Comparison of ENCODE assay signal across 33 cellular contexts in the genomic region with DNA sequence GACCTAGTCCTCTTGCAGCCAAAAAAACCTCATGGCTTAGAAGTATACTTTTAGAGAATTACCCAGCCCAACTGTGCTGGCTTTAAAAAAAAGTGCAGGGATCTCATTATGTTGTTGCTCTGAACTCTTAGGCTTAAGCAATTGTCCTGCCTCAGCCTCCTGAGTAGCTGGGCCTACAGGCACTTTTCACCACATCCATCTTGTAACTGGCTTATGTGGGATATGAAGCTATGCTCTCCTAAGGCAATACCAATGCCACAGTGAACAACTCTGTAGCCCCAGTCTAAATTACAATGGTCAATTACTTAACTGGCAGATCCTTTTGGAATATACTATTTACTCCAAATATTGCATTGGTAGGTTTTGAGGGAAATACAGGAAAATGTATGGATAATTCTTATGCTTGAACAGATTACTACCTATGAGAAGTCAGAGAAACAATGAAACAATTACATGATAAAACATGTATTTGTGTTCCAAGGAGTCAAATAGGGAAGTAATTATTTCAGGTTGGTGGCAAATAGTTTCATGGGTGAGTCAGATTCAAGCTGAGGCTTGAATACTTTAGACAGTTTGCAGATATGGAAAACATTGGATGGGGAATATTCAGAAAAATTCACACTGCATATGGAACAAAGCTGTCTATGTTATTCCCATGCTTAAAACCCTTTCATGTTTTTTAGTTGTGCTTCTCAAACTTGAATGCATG. TPM values are rescaled to one million over a fixed set of nuclear protein-coding genes. Genes with fewer than 3 reads are reported as not detected.
"Had no signal": no experiment of that assay in that cellular context is flagged by ENCODE, and none has a peak within 500 bp of the region (broad histone marks: within the 10 kb centered on the region; RNA-seq: fewer than 3 reads in every experiment).

No MANE protein-coding gene starts in this region.

- H3K4me1 Mint-ChIP-seq: activated T-helper 17 cell treated with anti-CD3 and anti-CD28 coated beads, Interleukin-2, amount 50 U/mL, for 72 hours had no signal

- DNase-seq: activated CD4-positive, alpha-beta T cell treated with anti-CD3 and anti-CD28 coated beads for 48 hours; activated CD4-positive, alpha-beta T cell treated with anti-CD3 and anti-CD28 coated beads, Interleukin-2, amount 50 U/mL, for 48 hours; activated CD8-positive, alpha-beta memory T cell treated with anti-CD3 and anti-CD28 coated beads for 24 hours; activated gamma-delta T cell treated with Interleukin-2 at 50 U/mL for 16 hours; activated naive CD4-positive, alpha-beta T cell treated with anti-CD3 and anti-CD28 coated beads, Interleukin-2, amount 50 U/mL, for 16 hours; activated T-cell treated with anti-CD3 and anti-CD28 coated beads, Interleukin-2, amount 50 U/mL, for 4 hours; amniotic stem cell; cerebellar nuclear complex; colonic mucosa; effector CD8-positive, alpha-beta T cell; glutamatergic neuron; left ventricle myocardium inferior; mucosa of descending colon; posterior cingulate gyrus; right lobe of liver; stimulated activated CD4-positive, alpha-beta T cell treated with anti-CD3 and anti-CD28 coated beads, Interleukin-12 subunit alpha, Interleukin-12 subunit beta, amount 100 ng/mL, for 4 hours; stimulated activated CD4-positive, alpha-beta T cell treated with anti-CD3 and anti-CD28 coated beads, Interleukin-4, amount 100 ng/mL, for 1 hour; stimulated activated naive CD8-positive, alpha-beta T cell treated with anti-CD3 and anti-CD28 coated beads, Interleukin-15, Interleukin-2, amounts not matched to agents 100 U/mL and 50 U/mL, for 24 hours; uterus; WERI-Rb-1 had no signal

- H3K9me3 ChIP-seq: colonic mucosa, left ventricle myocardium inferior, mucosa of descending colon, right lobe of liver, thoracic aorta, uterus had no signal

- H3K27me3 ChIP-seq: colonic mucosa, right lobe of liver, uterus had no signal

- H3K4me3 Mint-ChIP-seq: activated T-cell treated with anti-CD3 and anti-CD28 coated beads, Interleukin-2, amount 50 U/mL, for 4 hours; activated T-helper 17 cell treated with anti-CD3 and anti-CD28 coated beads, Interleukin-2, amount 50 U/mL, for 72 hours; natural killer cell treated with Interleukin-12 subunit alpha and Interleukin-12 subunit beta and Interleukin-15 and Interleukin-18, amount 100 ng/mL, for 72 hours; type B pancreatic cell had no signal

- H3K27me3 Mint-ChIP-seq: activated T-helper 17 cell treated with anti-CD3 and anti-CD28 coated beads, Interleukin-2, amount 50 U/mL, for 72 hours; natural killer cell treated with Interleukin-12 subunit alpha and Interleukin-12 subunit beta and Interleukin-15 and Interleukin-18, amount 100 ng/mL, for 72 hours; type B pancreatic cell had no signal

- H3K36me3 ChIP-seq: colonic mucosa, left ventricle myocardium inferior, right lobe of liver, thoracic aorta, uterus, WERI-Rb-1 had no signal

- H3K27ac Mint-ChIP-seq: activated T-helper 17 cell treated with anti-CD3 and anti-CD28 coated beads, Interleukin-2, amount 50 U/mL, for 72 hours; natural killer cell treated with Interleukin-12 subunit alpha and Interleukin-12 subunit beta and Interleukin-15 and Interleukin-18, amount 100 ng/mL, for 72 hours; type B pancreatic cell had no signal

- H3K9me3 Mint-ChIP-seq: activated T-cell treated with anti-CD3 and anti-CD28 coated beads, Interleukin-2, amount 50 U/mL, for 4 hours; type B pancreatic cell had no signal

- H3K4me1 ChIP-seq: colonic mucosa, left ventricle myocardium inferior, right lobe of liver, uterus had no signal

- H3K36me3 Mint-ChIP-seq: natural killer cell treated with Interleukin-12 subunit alpha and Interleukin-12 subunit beta and Interleukin-15 and Interleukin-18, amount 100 ng/mL, for 72 hours; type B pancreatic cell had no signal

- H3K27ac ChIP-seq: colonic mucosa, left ventricle myocardium inferior, right lobe of liver, thoracic aorta, uterus, WERI-Rb-1 had no signal

- H3K4me3 ChIP-seq: colonic mucosa, left ventricle myocardium inferior, lung, mucosa of descending colon, right lobe of liver, skin epidermis, thoracic aorta, uterus had no signal

RNA-seq across cellular contexts. Expression of a gene that starts 34.6 kb away (rescaled TPM):
- total RNA-seq: activated T-cell treated with anti-CD3 and anti-CD28 coated beads, Interleukin-2, amount 50 U/mL, for 4 hours; activated T-helper 17 cell treated with anti-CD3 and anti-CD28 coated beads, Interleukin-2, amount 50 U/mL, for 72 hours; astrocyte; colonic mucosa; dermis microvascular lymphatic vessel endothelial cell; left ventricle myocardium inferior; lung; mesenteric fat pad; mucosa of descending colon; myocyte; natural killer cell treated with Interleukin-12 subunit alpha and Interleukin-12 subunit beta and Interleukin-15 and Interleukin-18, amount 100 ng/mL, for 72 hours; osteoblast; renal cortical epithelial cell; right lobe of liver; T-helper 1 cell treated with Interleukin-12 subunit alpha and Interleukin-12 subunit beta and Interleukin-4 antibody, amounts not matched to agents 30 ng/mL and 1 ng/mL, for 36 hours; thoracic aorta; uterus had no signal
